ENCODE assay signal across 19 cellular contexts in the genomic region with DNA sequence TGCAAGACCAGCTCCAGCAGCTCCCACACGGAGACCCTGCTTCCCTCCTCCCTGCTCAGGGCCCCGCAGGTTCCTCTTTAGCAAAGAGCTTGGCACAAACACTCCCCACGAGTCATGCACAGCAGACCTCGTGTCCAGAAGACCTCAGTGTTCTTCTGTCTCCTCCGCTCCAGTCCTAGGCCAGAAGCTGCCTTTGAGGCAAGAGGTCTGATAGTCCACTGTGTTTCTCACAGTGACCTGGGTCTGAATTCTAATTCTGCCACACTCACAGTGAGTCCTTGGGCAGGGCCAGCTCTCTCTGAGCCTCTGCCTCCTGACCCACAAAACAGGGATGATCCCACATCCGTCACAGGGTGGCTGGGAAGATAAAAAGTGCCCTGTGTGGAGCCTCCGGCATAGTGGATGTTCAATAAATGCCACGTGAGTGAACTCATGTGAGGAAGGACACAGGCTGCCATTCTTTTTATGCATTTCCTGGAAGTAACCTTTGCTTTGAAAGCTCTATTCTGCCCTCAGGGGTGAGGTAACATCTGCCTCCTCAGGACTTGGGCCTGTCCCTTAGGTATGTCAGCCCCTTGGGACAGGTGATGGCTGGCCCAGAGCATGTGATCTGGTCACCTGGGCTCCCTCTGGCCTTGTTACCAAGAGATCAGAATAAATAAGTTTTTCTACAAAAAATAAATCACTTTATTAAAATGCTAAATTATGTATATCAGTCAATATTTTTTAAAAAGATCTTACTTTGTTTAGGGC. TPM values are rescaled to one million over a fixed set of nuclear protein-coding genes. Genes with fewer than 3 reads are reported as not detected.
DNase-seq lines count a peak whose midpoint lies in the region; ATAC-seq, FAIRE-seq and TF ChIP-seq lines count a peak whose summit lies in the region.
"Had no signal": no experiment of that assay in that cellular context is flagged by ENCODE, and none has a peak within 500 bp of the region (broad histone marks: within the 10 kb centered on the region; RNA-seq: fewer than 3 reads in every experiment).

No MANE protein-coding gene starts in this region.

- POLR2A ChIA-PET in activated CD8-positive, alpha-beta T cell treated with anti-CD3 and anti-CD28 coated beads, Interleukin-2, amount 10 ng/mL, durations not matched to agents 7 days and 5 days (lab: Charles Lee): no interaction called here
- POLR2A ChIA-PET in activated CD8-positive, alpha-beta T cell treated with anti-CD3 and anti-CD28 coated beads for 36 hours (lab: Charles Lee): interaction anchor here (0.7 kb wide), 1 partner anchor 445 kb away, joined by 3 read pairs; no protein-coding TSS in a partner anchor

- H3K4me3 ChIP-seq in fibroblast of pulmonary artery (replicated peaks; ENCODE audit: low read depth, low read length): no peak overlapping the region
- H3K4me3 ChIP-seq: A549, tibial artery had no signal

- no peak for ATAC-seq in activated CD8-positive, alpha-beta T cell treated with anti-CD3 and anti-CD28 coated beads, Interleukin-2, amount 10 ng/mL, durations not matched to agents 7 days and 5 days
- ATAC-seq in activated CD8-positive, alpha-beta T cell treated with anti-CD3 and anti-CD28 coated beads for 36 hours: no peak
- ATAC-seq in stimulated activated naive B cell treated with anti-CD40 and anti-IgM and Interleukin-4, amounts not matched to agents 10 μg/mL and 1 μg/mL and 100 μg/mL, for 72 hours (replicated peaks): peak; percentile 54 to 82
- ATAC-seq: A549 had no signal

- H3K9me3 Mint-ChIP-seq in activated CD8-positive, alpha-beta T cell treated with anti-CD3 and anti-CD28 coated beads, Interleukin-2, amount 10 ng/mL, durations not matched to agents 7 days and 5 days (ENCODE audit: insufficient read depth): no peaks in the 10 kb centered on the region
- no peaks in the 10 kb centered on the region for H3K9me3 Mint-ChIP-seq in activated CD8-positive, alpha-beta T cell treated with anti-CD3 and anti-CD28 coated beads for 36 hours
- no peaks in the 10 kb centered on the region for H3K9me3 Mint-ChIP-seq in stimulated activated naive B cell treated with anti-CD40 and anti-IgM and Interleukin-4, amounts not matched to agents 10 μg/mL and 1 μg/mL and 100 μg/mL, for 72 hours
- H3K9me3 Mint-ChIP-seq: CD4-positive, alpha-beta T cell; immature natural killer cell had no signal

- no peak overlapping the region for H3K27ac Mint-ChIP-seq in activated CD8-positive, alpha-beta T cell treated with anti-CD3 and anti-CD28 coated beads, Interleukin-2, amount 10 ng/mL, durations not matched to agents 7 days and 5 days
- H3K27ac Mint-ChIP-seq in activated CD8-positive, alpha-beta T cell treated with anti-CD3 and anti-CD28 coated beads for 36 hours: no peak overlapping the region
- H3K27ac Mint-ChIP-seq in stimulated activated naive B cell treated with anti-CD40 and anti-IgM and Interleukin-4, amounts not matched to agents 10 μg/mL and 1 μg/mL and 100 μg/mL, for 72 hours: no peak overlapping the region
- H3K27ac Mint-ChIP-seq: CD4-positive, alpha-beta T cell; immature natural killer cell had no signal

- CTCF ChIA-PET in activated CD8-positive, alpha-beta T cell treated with anti-CD3 and anti-CD28 coated beads, Interleukin-2, amount 10 ng/mL, durations not matched to agents 7 days and 5 days (lab: Charles Lee): no interaction called here
- CTCF ChIA-PET in activated CD8-positive, alpha-beta T cell treated with anti-CD3 and anti-CD28 coated beads for 36 hours (lab: Charles Lee): no interaction called here

- H3K27me3 Mint-ChIP-seq in activated CD8-positive, alpha-beta T cell treated with anti-CD3 and anti-CD28 coated beads, Interleukin-2, amount 10 ng/mL, durations not matched to agents 7 days and 5 days (ENCODE audit: low read depth): peaks cover 8% of the 10 kb centered on the region
- peaks cover 9% of the 10 kb centered on the region for H3K27me3 Mint-ChIP-seq in activated CD8-positive, alpha-beta T cell treated with anti-CD3 and anti-CD28 coated beads for 36 hours
- peaks cover 42 to 47% of the 10 kb centered on the region in 2 donors for H3K27me3 Mint-ChIP-seq in stimulated activated naive B cell treated with anti-CD40 and anti-IgM and Interleukin-4, amounts not matched to agents 10 μg/mL and 1 μg/mL and 100 μg/mL, for 72 hours

- intact Hi-C loops in activated CD8-positive, alpha-beta T cell treated with anti-CD3 and anti-CD28 coated beads for 36 hours (cut with micrococcal nuclease): no loop called here

- in situ Hi-C loops in SK-MEL-5 (cut with HindIII; ENCODE audit: low pct_unique_long_range_greater_than_20kb, low sequenced_read_pairs): no loop called here

- H3K4me3 Mint-ChIP-seq in activated CD8-positive, alpha-beta T cell treated with anti-CD3 and anti-CD28 coated beads, Interleukin-2, amount 10 ng/mL, durations not matched to agents 7 days and 5 days: no peak overlapping the region
- H3K4me3 Mint-ChIP-seq in activated CD8-positive, alpha-beta T cell treated with anti-CD3 and anti-CD28 coated beads for 36 hours: no peak overlapping the region
- H3K4me3 Mint-ChIP-seq in stimulated activated naive B cell treated with anti-CD40 and anti-IgM and Interleukin-4, amounts not matched to agents 10 μg/mL and 1 μg/mL and 100 μg/mL, for 72 hours: no peak overlapping the region
- H3K4me3 Mint-ChIP-seq: CD4-positive, alpha-beta T cell; immature natural killer cell had no signal

- no peak for FAIRE-seq in H54 (lab: Jason Lieb, UNC)
- FAIRE-seq: A549, endothelial cell of umbilical vein had no signal

- DNase-seq in activated CD8-positive, alpha-beta T cell treated with anti-CD3 and anti-CD28 coated beads, Interleukin-2, amount 10 ng/mL, durations not matched to agents 7 days and 5 days: peak; percentile 15
- no peak for DNase-seq in activated CD8-positive, alpha-beta T cell treated with anti-CD3 and anti-CD28 coated beads for 36 hours
- DNase-seq in SK-MEL-5 (ENCODE audit: low read depth, low spot score): peak; percentile 96
- peak; percentile 14 for DNase-seq in fibroblast of pulmonary artery (ENCODE audit: low read depth)
- no peak for DNase-seq in stimulated activated naive B cell treated with anti-CD40 and anti-IgM and Interleukin-4, amounts not matched to agents 10 μg/mL and 1 μg/mL and 100 μg/mL, for 72 hours
- no peak for DNase-seq in midbrain (lab: John Stamatoyannopoulos, UW)
- DNase-seq in H54 (ENCODE audit: insufficient read length, low spot score): no peak
- DNase-seq in NCI-H2029 (lab: John Stamatoyannopoulos, UW): no peak
- DNase-seq: activated CD4-positive, alpha-beta T cell treated with anti-CD3 and anti-CD28 coated beads, Interleukin-2, amount 50 U/mL, for 48 hours; amniotic stem cell; CD4-positive, alpha-beta T cell; immature natural killer cell; NCI-H1092; NK-92 treated with Interleukin-12 subunit alpha and Interleukin-12 subunit beta, amount 100 ng/mL, for 24 hours; Right ventricle myocardium superior; stimulated activated CD4-positive, alpha-beta T cell treated with anti-CD3 and anti-CD28 coated beads, Interleukin-4, amount 100 ng/mL, for 24 hours; tibial artery had no signal

- H3K36me3 Mint-ChIP-seq in activated CD8-positive, alpha-beta T cell treated with anti-CD3 and anti-CD28 coated beads, Interleukin-2, amount 10 ng/mL, durations not matched to agents 7 days and 5 days (ENCODE audit: low read depth): no peaks in the 10 kb centered on the region
- H3K36me3 Mint-ChIP-seq in activated CD8-positive, alpha-beta T cell treated with anti-CD3 and anti-CD28 coated beads for 36 hours (ENCODE audit: low read depth): no peaks in the 10 kb centered on the region
- H3K36me3 Mint-ChIP-seq in stimulated activated naive B cell treated with anti-CD40 and anti-IgM and Interleukin-4, amounts not matched to agents 10 μg/mL and 1 μg/mL and 100 μg/mL, for 72 hours: no peaks in the 10 kb centered on the region
- H3K36me3 Mint-ChIP-seq: immature natural killer cell had no signal

- peaks cover 7% of the 10 kb centered on the region for H3K4me1 Mint-ChIP-seq in activated CD8-positive, alpha-beta T cell treated with anti-CD3 and anti-CD28 coated beads, Interleukin-2, amount 10 ng/mL, durations not matched to agents 7 days and 5 days (ENCODE audit: low read depth)
- H3K4me1 Mint-ChIP-seq in activated CD8-positive, alpha-beta T cell treated with anti-CD3 and anti-CD28 coated beads for 36 hours (ENCODE audit: low read depth): no peaks in the 10 kb centered on the region
- H3K4me1 Mint-ChIP-seq in stimulated activated naive B cell treated with anti-CD40 and anti-IgM and Interleukin-4, amounts not matched to agents 10 μg/mL and 1 μg/mL and 100 μg/mL, for 72 hours: peaks cover 0 to 5% of the 10 kb centered on the region in 2 donors

- no peak for TF ChIP-seq POLR2A in H54 (IDR thresholded peaks at IDR 0.05; ENCODE audit: low read depth, low read length)

- TF ChIP-seq CTCF in activated CD8-positive, alpha-beta T cell treated with anti-CD3 and anti-CD28 coated beads for 36 hours (IDR thresholded peaks at IDR 0.05): no peak
- TF ChIP-seq CTCF in fibroblast of pulmonary artery (IDR thresholded peaks at IDR 0.05; ENCODE audit: low read length, missing control alignments): no peak

RNA-seq across cellular contexts. Expression of a gene that starts 7.6 kb away (rescaled TPM):
- 1 to 10 TPM in 1 of 2 experiments, under 1 TPM in 1; 0.68 to 1.2 TPM for total RNA-seq in activated CD8-positive, alpha-beta T cell treated with anti-CD3 and anti-CD28 coated beads, Interleukin-2, amount 10 ng/mL, durations not matched to agents 7 days and 5 days
- total RNA-seq in activated CD8-positive, alpha-beta T cell treated with anti-CD3 and anti-CD28 coated beads for 36 hours: 1 to 10 TPM; 1.7 to 2.0 TPM
- total RNA-seq in SK-MEL-5 (2014; rRNA removed; shearing (Covaris generic)): 4.0 and 5.2 TPM in 2 replicates
- polyA plus RNA-seq in SK-MEL-5 (2015; cell fraction: cytosol; rRNA removed): 34.5 and 39.4 TPM in 2 replicates
- 23.4 and 24.2 TPM in 2 replicates for polyA plus RNA-seq in SK-MEL-5 (2015; cell fraction: nucleus; rRNA removed)
- total RNA-seq: CD4-positive, alpha-beta T cell had no signal

Comparison
In these comparisons a context has a peak if more than half of its experiments do, and no peak if none do; other contexts are left out.
1. DNase-seq: peak in activated CD8-positive, alpha-beta T cell treated with anti-CD3 and anti-CD28 coated beads, Interleukin-2, amount 10 ng/mL, durations not matched to agents 7 days and 5 days (single experiment), SK-MEL-5 (single experiment) and fibroblast of pulmonary artery (single experiment); none in activated CD8-positive, alpha-beta T cell treated with anti-CD3 and anti-CD28 coated beads for 36 hours (single experiment), stimulated activated naive B cell treated with anti-CD40 and anti-IgM and Interleukin-4, amounts not matched to agents 10 μg/mL and 1 μg/mL and 100 μg/mL, for 72 hours (single experiment), midbrain (single experiment), H54 (single experiment) and NCI-H2029 (single experiment).
2. ATAC-seq: peak in stimulated activated naive B cell treated with anti-CD40 and anti-IgM and Interleukin-4, amounts not matched to agents 10 μg/mL and 1 μg/mL and 100 μg/mL, for 72 hours (2 of 2); none in activated CD8-positive, alpha-beta T cell treated with anti-CD3 and anti-CD28 coated beads, Interleukin-2, amount 10 ng/mL, durations not matched to agents 7 days and 5 days (single experiment) and activated CD8-positive, alpha-beta T cell treated with anti-CD3 and anti-CD28 coated beads for 36 hours (single experiment).